8 cellular contexts compared by ENCODE assay signal in the genomic region with DNA sequence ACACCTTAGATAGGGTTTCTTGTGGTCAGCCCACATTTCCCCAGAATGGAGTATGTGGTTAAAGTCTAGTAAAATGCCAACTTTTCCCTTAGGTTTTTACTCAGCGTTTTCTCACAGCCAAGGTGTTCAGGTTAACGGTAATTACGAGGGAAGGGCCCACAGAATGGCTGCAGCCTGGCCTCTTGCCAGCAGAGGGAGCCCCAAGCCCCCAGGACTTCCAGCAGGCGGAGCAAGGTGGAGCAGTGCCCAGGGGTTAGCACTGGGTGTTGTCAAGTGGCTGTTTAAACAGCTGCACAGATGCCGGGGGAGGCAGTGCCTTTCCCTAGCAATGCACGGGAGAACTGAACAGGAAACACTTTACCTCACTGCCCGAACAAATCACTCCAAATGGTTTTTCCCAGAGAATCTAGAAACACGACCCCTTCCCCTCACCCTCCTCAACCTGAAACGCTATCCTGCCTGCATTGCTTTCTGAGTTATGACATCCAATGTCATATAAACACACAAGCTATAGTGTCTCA. TPM values are rescaled to one million over a fixed set of nuclear protein-coding genes. Genes with fewer than 3 reads are reported as not detected.
DNase-seq lines count a peak whose midpoint lies in the region; ATAC-seq and TF ChIP-seq lines count a peak whose summit lies in the region.

No MANE protein-coding gene starts in this region.

- DNase-seq in DMS79 (lab: John Stamatoyannopoulos, UW) (peak; percentile 90), NCI-H460 (ENCODE audit: extremely low read depth, low read depth) (peak; percentile 62), left lung (peak; percentile 82 to 91)
- DNase-seq in activated CD4-positive, alpha-beta T cell treated with anti-CD3 and anti-CD28 coated beads for 24 hours (ENCODE audit: low read depth in 2 of 2), result peak; percentile 76 to 78
- peak; percentile 71 for DNase-seq in central memory CD4-positive, alpha-beta T cell
- peak; percentile 79 to 88 for DNase-seq in stimulated activated CD4-positive, alpha-beta T cell treated with anti-CD3 and anti-CD28 coated beads, Interleukin-4, amount 100 ng/mL, for 48 hours (ENCODE audit: low read depth in 2 of 2)

- no peaks in the 10 kb centered on the region for H3K27me3 ChIP-seq in left lung

- peak; percentile 40 for ATAC-seq in HG02885 (IDR thresholded peaks at IDR 0.05; ENCODE audit: poor library complexity, unreplicated experiment)
- peak; percentile 95 for ATAC-seq in left lung
- no peak for ATAC-seq in GM21447 (IDR thresholded peaks at IDR 0.05; ENCODE audit: unreplicated experiment)

- peaks cover 0 to 98% of the 10 kb centered on the region in 2 donors for H3K36me3 ChIP-seq in left lung

- H3K4me3 ChIP-seq in left lung, result no peak overlapping the region

- intact Hi-C loops in left lung (cut with DNase I), result no loop called here

- no peaks in the 10 kb centered on the region for H3K9me3 ChIP-seq in left lung

- H3K27ac ChIP-seq in left lung, result no peak overlapping the region

- peaks cover 0 to 23% of the 10 kb centered on the region in 2 donors for H3K4me1 ChIP-seq in left lung

- peak; percentile 57 to 77 for TF ChIP-seq CTCF in left lung (IDR thresholded peaks at IDR 0.05)

RNA-seq across cellular contexts. Expression of a gene that starts 6.6 kb away (rescaled TPM):
- total RNA-seq in NCI-H460 (2014; rRNA removed; shearing (Covaris generic)), result 136 and 142 TPM in 2 replicates
- 295 and 325 TPM in 2 replicates for polyA plus RNA-seq in NCI-H460 (2014; cell fraction: nucleus; rRNA removed)
- 100 to 1,000 TPM; 146 to 171 TPM for total RNA-seq in left lung

RNA-seq across cellular contexts. Expression of a gene that starts 46.0 kb away (rescaled TPM):
- total RNA-seq in NCI-H460 (2014; rRNA removed; shearing (Covaris generic)), result 22.8 and 24.5 TPM in 2 replicates
- 9.0 and 11.6 TPM in 2 replicates for polyA plus RNA-seq in NCI-H460 (2014; cell fraction: nucleus; rRNA removed)
- 10 to 100 TPM; 42.6 to 46.8 TPM for total RNA-seq in left lung
